Comparison of ENCODE assay signal across 16 cellular contexts in genomic region chr16:5738586-5738985, GRCh38.
A peak's percentile ranks its signal among the peaks of the same experiment; 100 is the strongest.
DNase-seq lines count a peak whose midpoint lies in the region; ATAC-seq, FAIRE-seq and TF ChIP-seq lines count a peak whose summit lies in the region.
"Had no signal": no experiment of that assay in that cellular context is flagged by ENCODE, and none has a peak within 500 bp of the region (broad histone marks: within the 10 kb centered on the region; RNA-seq: fewer than 3 reads in every experiment).

No MANE protein-coding gene starts in this region.

- H2AFZ ChIP-seq in HepG2 (ENCODE audit: low read length): no peak overlapping the region
- H2AFZ ChIP-seq in H1 (ENCODE audit: low read length): no peak overlapping the region
- H2AFZ ChIP-seq in SK-N-SH (ENCODE audit: low read depth): no peak overlapping the region
- H2AFZ ChIP-seq: PC-9 had no signal

- TF ChIP-seq POLR2A in HepG2 (IDR thresholded peaks at IDR 0.05; ENCODE audit: insufficient read depth in 1 of 2, low read depth in 2 of 2, low read length in 2 of 2) (no peak), right lobe of liver (IDR thresholded peaks at IDR 0.05) (no peak), H1 (IDR thresholded peaks at IDR 0.05; ENCODE audit: control extremely low read depth in 1 of 2, low read depth in 2 of 2, low read length in 2 of 2) (no peak)

- H3K27ac Mint-ChIP-seq in stimulated activated naive CD8-positive, alpha-beta T cell treated with anti-CD3 and anti-CD28 coated beads, Interleukin-15, amount 100 ng/mL, for 72 hours: no peak overlapping the region
- H3K27ac Mint-ChIP-seq: IgD-negative memory B cell had no signal

- peak; percentile 25 for DNase-seq in HepG2 (ENCODE audit: low spot score)
- no peak for DNase-seq in right lobe of liver
- no peak for DNase-seq in H1 (ENCODE audit: low read depth in 1 of 2, low spot score in 2 of 2)
- DNase-seq in mesendoderm: peak; percentile 19
- no peak for DNase-seq in stimulated activated naive CD8-positive, alpha-beta T cell treated with anti-CD3 and anti-CD28 coated beads, Interleukin-15, amount 100 ng/mL, for 72 hours
- no peak for DNase-seq in SK-N-SH
- DNase-seq: DMS53, Kasumi-1, NCI-H1105, NCI-H187, NCI-H82, PC-9 had no signal

- H3K4me3 ChIP-seq in HepG2 (replicated peaks in 1 of 3; ENCODE audit: insufficient read depth in 1 of 3, low read depth in 2 of 3, low read length in 3 of 3) (no peak overlapping the region), right lobe of liver (no peak overlapping the region), H1 (ENCODE audit: extremely low read depth in 1 of 4, insufficient read depth in 2 of 4, low read depth in 3 of 4, low read length in 4 of 4) (no peak overlapping the region), mesendoderm (ENCODE audit: low read length) (no peak overlapping the region), SK-N-SH (ENCODE audit: low read depth in 2 of 2, low read length in 1 of 2) (no peak overlapping the region)
- H3K4me3 ChIP-seq: HAP-1, PC-9 had no signal

- in situ Hi-C loops in HepG2 (cut with HindIII; ENCODE audit: extremely low pct_ligation_motif_present, low pct_unique_long_range_greater_than_20kb): no loop called here

- H3K4me1 ChIP-seq in HepG2 (ENCODE audit: insufficient read depth, low read length) (no peaks in the 10 kb centered on the region), right lobe of liver (no peaks in the 10 kb centered on the region), H1 (replicated peaks in 1 of 4; ENCODE audit: control insufficient read depth in 3 of 4, insufficient read depth in 4 of 4, low read length in 3 of 4) (peaks cover 0 to 4% (median 0%) of the 10 kb centered on the region in 4 experiments; a peak in 2 of 7 replicates), mesendoderm (ENCODE audit: control insufficient read depth, low read depth, low read length) (no peaks in the 10 kb centered on the region), SK-N-SH (ENCODE audit: control insufficient read depth in 1 of 2, insufficient read depth in 2 of 2, low read depth in 1 of 2, low read length in 1 of 2) (no peaks in the 10 kb centered on the region)
- H3K4me1 ChIP-seq: HAP-1 had no signal

- TF ChIP-seq EP300 in HepG2 (IDR thresholded peaks at IDR 0.05; ENCODE audit: low read depth in 2 of 2, low read length in 2 of 2): no peak
- TF ChIP-seq EP300 in HepG2 (CRISPR knock-in tag; IDR thresholded peaks at IDR 0.05; ENCODE audit: borderline replicate concordance): no peak
- TF ChIP-seq EP300 in H1 (IDR thresholded peaks at IDR 0.05; ENCODE audit: borderline replicate concordance in 1 of 2, low read depth in 2 of 2, low read length in 2 of 2): no peak
- TF ChIP-seq EP300 in SK-N-SH (IDR thresholded peaks at IDR 0.05; ENCODE audit: borderline replicate concordance in 1 of 2, low read depth in 1 of 2, low read length in 1 of 2): no peak

- intact Hi-C loops in HepG2 (cut with micrococcal nuclease; ENCODE audit: unreplicated experiment) (no loop called here), right lobe of liver (cut with DNase I) (no loop called here)

- H3K79me2 ChIP-seq in HepG2 (ENCODE audit: insufficient read depth, low read length) (no peaks in the 10 kb centered on the region), H1 (ENCODE audit: control insufficient read depth in 1 of 2, insufficient read depth in 2 of 2, low read length in 2 of 2) (no peaks in the 10 kb centered on the region), mesendoderm (ENCODE audit: control insufficient read depth, insufficient read depth, low read length) (no peaks in the 10 kb centered on the region), SK-N-SH (ENCODE audit: insufficient read depth) (no peaks in the 10 kb centered on the region)

- no peak overlapping the region for H2BK15ac ChIP-seq in H1 (ENCODE audit: low read length)
- H2BK15ac ChIP-seq in mesendoderm (replicated peaks; ENCODE audit: low read depth): no peak overlapping the region

- H3F3A ChIP-seq in SK-N-SH (replicated peaks; ENCODE audit: insufficient read depth): no peaks in the 10 kb centered on the region

- H2AK5ac ChIP-seq in H1 (ENCODE audit: low read depth, low read length) (no peak overlapping the region), mesendoderm (ENCODE audit: low read length) (no peak overlapping the region)

- no peak overlapping the region for H3K14ac ChIP-seq in H1 (ENCODE audit: insufficient read length)

- no peaks in the 10 kb centered on the region for H3K9me2 ChIP-seq in SK-N-SH

- H3K4me2 ChIP-seq in HepG2 (ENCODE audit: low read depth, low read length) (no peak overlapping the region), H1 (ENCODE audit: insufficient read depth in 1 of 2, low read depth in 2 of 2, low read length in 2 of 2) (no peak overlapping the region), mesendoderm (ENCODE audit: low read length) (no peak overlapping the region), SK-N-SH (no peak overlapping the region)
- H3K4me2 ChIP-seq: PC-9 had no signal

- H4K8ac ChIP-seq in H1 (ENCODE audit: extremely low read depth, insufficient read depth, low read length) (no peak overlapping the region), mesendoderm (ENCODE audit: low read depth, low read length) (no peak overlapping the region)

- H3K27ac ChIP-seq in HepG2 (ENCODE audit: extremely low read length, insufficient read depth, low read length) (no peak overlapping the region), right lobe of liver (no peak overlapping the region), H1 (ENCODE audit: low read depth, low read length) (no peak overlapping the region), mesendoderm (ENCODE audit: low read depth, low read length) (no peak overlapping the region), SK-N-SH (ENCODE audit: low read depth in 2 of 2, low read length in 1 of 2) (no peak overlapping the region)
- H3K27ac ChIP-seq: C4-2B, PC-9 had no signal

- H4K5ac ChIP-seq in H1 (ENCODE audit: insufficient read length, low read depth, low read length) (no peak overlapping the region), mesendoderm (ENCODE audit: low read length) (no peak overlapping the region)

- H3K9me3 Mint-ChIP-seq in stimulated activated naive CD8-positive, alpha-beta T cell treated with anti-CD3 and anti-CD28 coated beads, Interleukin-15, amount 100 ng/mL, for 72 hours: peaks cover 0 to 8% of the 10 kb centered on the region in 2 donors

- peak overlapping the region; percentile 23 for H4K91ac ChIP-seq in H1 (replicated peaks; ENCODE audit: insufficient read length, low read length)

- H3K23ac ChIP-seq in H1 (ENCODE audit: insufficient read length): no peak overlapping the region
- no peak overlapping the region for H3K23ac ChIP-seq in mesendoderm (ENCODE audit: low read length)

- TF ChIP-seq CTCF in HepG2 (CRISPR knock-in tag; IDR thresholded peaks at IDR 0.05) (no peak), right lobe of liver (IDR thresholded peaks at IDR 0.05) (no peak), H1 (IDR thresholded peaks at IDR 0.05; ENCODE audit: control extremely low read depth in 1 of 3, insufficient read depth in 1 of 3, low read depth in 1 of 3, low read length in 3 of 3) (no peak), SK-N-SH (IDR thresholded peaks at IDR 0.05) (no peak)

- H3K27me3 Mint-ChIP-seq in stimulated activated naive CD8-positive, alpha-beta T cell treated with anti-CD3 and anti-CD28 coated beads, Interleukin-15, amount 100 ng/mL, for 72 hours: no peaks in the 10 kb centered on the region
- H3K27me3 Mint-ChIP-seq: IgD-negative memory B cell had no signal

- no peak overlapping the region for H2BK20ac ChIP-seq in H1 (ENCODE audit: low read length)

- no peak for TF ChIP-seq RAD21 in HepG2 (CRISPR knock-in tag; IDR thresholded peaks at IDR 0.05)
- TF ChIP-seq RAD21 in H1 (IDR thresholded peaks at IDR 0.05 in 1 of 2, conservative IDR thresholded peaks at IDR 0.05 in 1 of 2; ENCODE audit: low read depth in 2 of 2, low read length in 2 of 2): no peak
- TF ChIP-seq RAD21 in SK-N-SH (IDR thresholded peaks at IDR 0.05; ENCODE audit: low read length): no peak

- H3K36me3 ChIP-seq in HepG2 (replicated peaks in 1 of 2; ENCODE audit: control insufficient read depth in 1 of 2, insufficient read depth in 2 of 2, low read length in 2 of 2) (no peaks in the 10 kb centered on the region), right lobe of liver (no peaks in the 10 kb centered on the region), H1 (ENCODE audit: control insufficient read depth in 2 of 4, insufficient read depth in 4 of 4, low read length in 3 of 4) (no peaks in the 10 kb centered on the region), mesendoderm (ENCODE audit: control insufficient read depth, insufficient read depth, low read length) (no peaks in the 10 kb centered on the region), SK-N-SH (replicated peaks in 1 of 2; ENCODE audit: control insufficient read depth in 1 of 2, insufficient read depth in 2 of 2, low read length in 1 of 2) (no peaks in the 10 kb centered on the region)
- H3K36me3 ChIP-seq: HAP-1 had no signal

- no peaks in the 10 kb centered on the region for H3K79me1 ChIP-seq in H1 (ENCODE audit: low read depth, low read length)
- H3K79me1 ChIP-seq in mesendoderm (ENCODE audit: low read length): no peaks in the 10 kb centered on the region

- no peak overlapping the region for H3K4me3 Mint-ChIP-seq in stimulated activated naive CD8-positive, alpha-beta T cell treated with anti-CD3 and anti-CD28 coated beads, Interleukin-15, amount 100 ng/mL, for 72 hours
- H3K4me3 Mint-ChIP-seq: IgD-negative memory B cell had no signal

- H3K9me3 ChIP-seq in HepG2 (ENCODE audit: low read length) (no peaks in the 10 kb centered on the region), right lobe of liver (no peaks in the 10 kb centered on the region), H1 (ENCODE audit: insufficient read depth in 2 of 2, low read depth in 1 of 2, low read length in 1 of 2) (no peaks in the 10 kb centered on the region; a peak in 1 of 4 replicates), SK-N-SH (no peaks in the 10 kb centered on the region)
- H3K9me3 ChIP-seq: HAP-1 had no signal

- FAIRE-seq in HepG2 (lab: Jason Lieb, UNC) (no peak), H1 (lab: Jason Lieb, UNC) (no peak)

- H3K4me1 Mint-ChIP-seq in stimulated activated naive CD8-positive, alpha-beta T cell treated with anti-CD3 and anti-CD28 coated beads, Interleukin-15, amount 100 ng/mL, for 72 hours: no peaks in the 10 kb centered on the region
- H3K4me1 Mint-ChIP-seq: IgD-negative memory B cell had no signal

- H2BK12ac ChIP-seq in H1 (ENCODE audit: low read depth, low read length): no peak overlapping the region

- CTCF ChIA-PET in HepG2 (lab: Yijun Ruan, JAX; ENCODE audit: low intra/inter-chr PET ratio, low total read pairs) (no interaction called here), H1 (lab: Charles Lee; ENCODE audit: partially characterized antibody) (no interaction called here), SK-N-SH (lab: Yijun Ruan, JAX) (no interaction called here)

- no TSS peak for BruUV-seq in HepG2 (replicated peaks; lab: Mats Ljungman, UMichigan)

- H3K23me2 ChIP-seq in H1 (ENCODE audit: low read depth, low read length): no peaks in the 10 kb centered on the region

- POLR2A ChIA-PET in HepG2 (lab: Yijun Ruan, JAX): no interaction called here
- POLR2A ChIA-PET in H1 (lab: Charles Lee; ENCODE audit: partially characterized antibody): interaction anchor here (0.7 kb wide), 1 partner anchor 12 kb away, joined by 4 read pairs; no protein-coding TSS in a partner anchor
- POLR2A ChIA-PET in SK-N-SH (lab: Yijun Ruan, JAX): no interaction called here

- H2BK120ac ChIP-seq in H1 (replicated peaks; ENCODE audit: low read depth, low read length) (no peak overlapping the region), mesendoderm (ENCODE audit: low read depth, low read length) (no peak overlapping the region)

- H3K27me3 ChIP-seq in HepG2 (ENCODE audit: control insufficient read depth in 1 of 2, insufficient read depth in 2 of 2, low read length in 2 of 2): no peaks in the 10 kb centered on the region; a peak in 2 of 5 replicates
- no peaks in the 10 kb centered on the region for H3K27me3 ChIP-seq in right lobe of liver
- no peaks in the 10 kb centered on the region for H3K27me3 ChIP-seq in H1 (replicated peaks in 1 of 4; ENCODE audit: control insufficient read depth in 3 of 4, extremely low read depth in 1 of 4, insufficient read depth in 3 of 4, low read length in 3 of 4)
- H3K27me3 ChIP-seq in mesendoderm (ENCODE audit: insufficient read depth, low read length, poor library complexity): no peaks in the 10 kb centered on the region
- no peaks in the 10 kb centered on the region for H3K27me3 ChIP-seq in SK-N-SH (ENCODE audit: insufficient read depth)

- H2BK5ac ChIP-seq in H1 (ENCODE audit: low read depth, low read length) (no peak overlapping the region), mesendoderm (ENCODE audit: low read length) (no peak overlapping the region)

- H3K4ac ChIP-seq in H1 (replicated peaks; ENCODE audit: insufficient read length, low read depth, low read length) (no peak overlapping the region), mesendoderm (ENCODE audit: low read depth, low read length) (no peak overlapping the region)

- H3K18ac ChIP-seq in H1 (ENCODE audit: extremely low read depth, low read length) (no peak overlapping the region), mesendoderm (ENCODE audit: low read length) (no peak overlapping the region)

- H3K56ac ChIP-seq in H1 (replicated peaks; ENCODE audit: insufficient read length, low read depth, low read length) (no peak overlapping the region), mesendoderm (ENCODE audit: low read length) (no peak overlapping the region)

- WGBS in HepG2 (ENCODE audit: low lambda C conversion rate): 0% methylated on average over 1 of the region's 1 CpG
- 0% methylated on average over 1 of the region's 1 CpG for WGBS in right lobe of liver (ENCODE audit: insufficient coverage, low coverage, low lambda C conversion rate, missing lambda C conversion rate)
- WGBS in H1 (ENCODE audit: extremely low coverage in 1 of 2, insufficient coverage in 1 of 2, insufficient read length in 1 of 2, insufficient replicate concordance in 2 of 2, low coverage in 1 of 2, low lambda C conversion rate in 2 of 2, missing lambda C conversion rate in 1 of 2), 2 experiments: no CpG with 5 or more reads among the region's 1 CpG
- WGBS in mesendoderm (ENCODE audit: extremely low coverage, insufficient coverage, low lambda C conversion rate): no CpG with 5 or more reads among the region's 1 CpG
- WGBS in SK-N-SH (ENCODE audit: low lambda C conversion rate): 27% methylated on average over 1 of the region's 1 CpG

- ATAC-seq in HepG2: no peak
- ATAC-seq in right lobe of liver: no peak
- ATAC-seq in GM18520 (IDR thresholded peaks at IDR 0.05; ENCODE audit: unreplicated experiment): no peak
- no peak for ATAC-seq in stimulated activated naive CD8-positive, alpha-beta T cell treated with anti-CD3 and anti-CD28 coated beads, Interleukin-15, amount 100 ng/mL, for 72 hours

- H4K20me1 ChIP-seq in HepG2 (ENCODE audit: insufficient read depth, low read length) (no peaks in the 10 kb centered on the region), H1 (replicated peaks in 1 of 2; ENCODE audit: control insufficient read depth in 1 of 2, insufficient read depth in 2 of 2, low read length in 2 of 2) (no peaks in the 10 kb centered on the region), SK-N-SH (ENCODE audit: insufficient read depth) (no peaks in the 10 kb centered on the region)

- H3K9ac ChIP-seq in HepG2 (ENCODE audit: insufficient read depth, low read depth, low read length) (no peak overlapping the region), H1 (replicated peaks in 1 of 4; ENCODE audit: extremely low read depth in 1 of 4, low read depth in 3 of 4, low read length in 3 of 4) (no peak overlapping the region), mesendoderm (ENCODE audit: low read length) (no peak overlapping the region), SK-N-SH (no peak overlapping the region)

Comparison
In these comparisons a context has a peak if more than half of its experiments do, and no peak if none do; other contexts are left out.
1. DNase-seq: peak in HepG2 (single experiment) and mesendoderm (single experiment); none in right lobe of liver (0 of 3), H1 (0 of 2), stimulated activated naive CD8-positive, alpha-beta T cell treated with anti-CD3 and anti-CD28 coated beads, Interleukin-15, amount 100 ng/mL, for 72 hours (0 of 2) and SK-N-SH (single experiment).